11 cellular contexts compared by ENCODE assay signal in genomic region chr1:23904748-23905357, GRCh38. TPM values are rescaled to one million over a fixed set of nuclear protein-coding genes. Genes with fewer than 3 reads are reported as not detected.
DNase-seq lines count a peak whose midpoint lies in the region; ATAC-seq and TF ChIP-seq lines count a peak whose summit lies in the region.
"Had no signal": no experiment of that assay in that cellular context is flagged by ENCODE, and none has a peak within 500 bp of the region (broad histone marks: within the 10 kb centered on the region; RNA-seq: fewer than 3 reads in every experiment).

No MANE protein-coding gene starts in this region.

- TF ChIP-seq POLR2A in GM19193 (IDR thresholded peaks at IDR 0.05; ENCODE audit: extremely low read depth, insufficient read depth, insufficient read length), result peak; percentile 42

- ATAC-seq in HG02678 (IDR thresholded peaks at IDR 0.05; ENCODE audit: unreplicated experiment) (peak; percentile 51), natural killer cell (no peak), HG03571 (IDR thresholded peaks at IDR 0.05; ENCODE audit: unreplicated experiment) (no peak)
- ATAC-seq: body of pancreas had no signal

- H3K27ac Mint-ChIP-seq in natural killer cell, result peak overlapping the region in 1 of 2 donors; percentile 16

- peaks cover 20 to 42% of the 10 kb centered on the region in 2 donors for H3K4me1 Mint-ChIP-seq in natural killer cell

- no peaks in the 10 kb centered on the region for H3K36me3 Mint-ChIP-seq in natural killer cell

- H3K27me3 Mint-ChIP-seq in natural killer cell (ENCODE audit: low read depth in 2 of 2), result peaks cover 26 to 27% of the 10 kb centered on the region in 2 donors

- DNase-seq in RPMI8226 (peak; percentile 52), natural killer cell (no peak), NCI-H2029 treated with DMSO at 0.1 percent for 48 hours (lab: John Stamatoyannopoulos, UW) (no peak)
- no peak for DNase-seq in stimulated activated naive CD4-positive, alpha-beta T cell (lab: John Stamatoyannopoulos, UW)
- DNase-seq: body of pancreas, foreskin fibroblast, mesenchymal stem cell, NCI-H187 treated with DMSO at 0.1 percent for 48 hours had no signal

- peak overlapping the region; percentile 19 for H3K4me3 Mint-ChIP-seq in natural killer cell

- TF ChIP-seq CTCF in natural killer cell (IDR thresholded peaks at IDR 0.05), result no peak

- no peaks in the 10 kb centered on the region for H3K9me3 Mint-ChIP-seq in natural killer cell

- intact Hi-C loops in natural killer cell (cut with micrococcal nuclease), result no loop called here

RNA-seq across cellular contexts. Expression of gene CNR2, which starts 8.3 kb away (rescaled TPM):
- 10 to 100 TPM in 1 of 3 donors, 1 to 10 TPM in 2; 5.3 to 12.0 (median 6.1) TPM for total RNA-seq in natural killer cell
- total RNA-seq: body of pancreas had no signal

RNA-seq across cellular contexts. Expression of gene FUCA1, which starts 36.8 kb away (rescaled TPM):
- total RNA-seq in natural killer cell, result 10 to 100 TPM in 2 of 3 donors, 1 to 10 TPM in 1; 6.8 to 12.5 (median 11.9) TPM

RNA-seq across cellular contexts. Expression of gene PNRC2, which starts 54.8 kb away (rescaled TPM):
- total RNA-seq in natural killer cell, result 100 to 1,000 TPM; 124 to 205 (median 180) TPM
